ENCODE assay signal across 1 cellular context in the genomic region with DNA sequence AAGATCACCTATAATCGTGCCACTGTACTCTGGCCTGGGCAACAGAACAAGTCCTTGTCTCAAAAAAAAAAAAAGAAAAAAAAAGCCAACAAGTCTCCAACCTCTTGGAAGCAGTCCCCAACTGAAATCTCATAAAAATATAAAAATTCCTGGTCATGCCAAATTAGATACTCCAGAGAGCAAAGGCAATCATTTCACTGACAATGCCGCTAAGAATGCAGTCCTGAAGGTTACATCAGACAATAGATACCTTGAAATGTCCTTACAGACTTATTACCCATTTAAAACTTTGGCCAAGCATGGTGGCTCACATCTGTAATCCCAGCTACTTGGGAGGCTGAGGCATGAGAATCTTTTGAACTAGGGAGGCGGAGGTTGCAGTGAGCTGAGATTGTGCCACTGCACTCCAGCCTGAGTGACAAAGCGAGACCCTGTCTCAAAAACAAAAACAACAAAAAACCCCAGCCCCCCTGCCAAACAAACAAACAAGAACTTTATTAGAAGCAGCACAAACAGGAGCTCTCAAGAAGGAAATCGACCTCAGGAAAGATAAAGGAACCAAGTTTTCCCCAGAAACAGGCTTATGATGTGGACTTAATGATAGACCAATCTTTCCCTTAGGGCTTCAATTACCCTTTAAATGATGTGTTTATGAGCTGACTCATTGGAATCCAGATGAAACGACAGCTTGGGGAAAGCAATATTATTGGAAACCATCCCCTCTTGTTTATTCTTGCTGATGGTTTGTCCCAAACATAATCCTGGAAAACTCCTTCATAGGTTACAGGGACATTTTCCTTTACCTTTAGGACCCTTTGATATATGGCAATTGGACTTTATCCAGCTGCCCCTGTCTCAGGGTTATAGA.
TF ChIP-seq lines count a peak whose summit lies in the region.

No MANE protein-coding gene starts in this region.

TF ChIP-seq in GM23338, 12 proteins besides CTCF, POLR2A, EP300 and RAD21 (continued from another document):
- TF ChIP-seq, protein P1, sequence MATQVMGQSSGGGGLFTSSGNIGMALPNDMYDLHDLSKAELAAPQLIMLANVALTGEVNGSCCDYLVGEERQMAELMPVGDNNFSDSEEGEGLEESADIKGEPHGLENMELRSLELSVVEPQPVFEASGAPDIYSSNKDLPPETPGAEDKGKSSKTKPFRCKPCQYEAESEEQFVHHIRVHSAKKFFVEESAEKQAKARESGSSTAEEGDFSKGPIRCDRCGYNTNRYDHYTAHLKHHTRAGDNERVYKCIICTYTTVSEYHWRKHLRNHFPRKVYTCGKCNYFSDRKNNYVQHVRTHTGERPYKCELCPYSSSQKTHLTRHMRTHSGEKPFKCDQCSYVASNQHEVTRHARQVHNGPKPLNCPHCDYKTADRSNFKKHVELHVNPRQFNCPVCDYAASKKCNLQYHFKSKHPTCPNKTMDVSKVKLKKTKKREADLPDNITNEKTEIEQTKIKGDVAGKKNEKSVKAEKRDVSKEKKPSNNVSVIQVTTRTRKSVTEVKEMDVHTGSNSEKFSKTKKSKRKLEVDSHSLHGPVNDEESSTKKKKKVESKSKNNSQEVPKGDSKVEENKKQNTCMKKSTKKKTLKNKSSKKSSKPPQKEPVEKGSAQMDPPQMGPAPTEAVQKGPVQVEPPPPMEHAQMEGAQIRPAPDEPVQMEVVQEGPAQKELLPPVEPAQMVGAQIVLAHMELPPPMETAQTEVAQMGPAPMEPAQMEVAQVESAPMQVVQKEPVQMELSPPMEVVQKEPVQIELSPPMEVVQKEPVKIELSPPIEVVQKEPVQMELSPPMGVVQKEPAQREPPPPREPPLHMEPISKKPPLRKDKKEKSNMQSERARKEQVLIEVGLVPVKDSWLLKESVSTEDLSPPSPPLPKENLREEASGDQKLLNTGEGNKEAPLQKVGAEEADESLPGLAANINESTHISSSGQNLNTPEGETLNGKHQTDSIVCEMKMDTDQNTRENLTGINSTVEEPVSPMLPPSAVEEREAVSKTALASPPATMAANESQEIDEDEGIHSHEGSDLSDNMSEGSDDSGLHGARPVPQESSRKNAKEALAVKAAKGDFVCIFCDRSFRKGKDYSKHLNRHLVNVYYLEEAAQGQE (IDR thresholded peaks at IDR 0.05; ENCODE audit: unreplicated experiment): no peak
- TF ChIP-seq JUNB (IDR thresholded peaks at IDR 0.05; ENCODE audit: unreplicated experiment): no peak
- TF ChIP-seq NANOG (IDR thresholded peaks at IDR 0.05; ENCODE audit: borderline replicate concordance): no peak
- TF ChIP-seq, protein P2, sequence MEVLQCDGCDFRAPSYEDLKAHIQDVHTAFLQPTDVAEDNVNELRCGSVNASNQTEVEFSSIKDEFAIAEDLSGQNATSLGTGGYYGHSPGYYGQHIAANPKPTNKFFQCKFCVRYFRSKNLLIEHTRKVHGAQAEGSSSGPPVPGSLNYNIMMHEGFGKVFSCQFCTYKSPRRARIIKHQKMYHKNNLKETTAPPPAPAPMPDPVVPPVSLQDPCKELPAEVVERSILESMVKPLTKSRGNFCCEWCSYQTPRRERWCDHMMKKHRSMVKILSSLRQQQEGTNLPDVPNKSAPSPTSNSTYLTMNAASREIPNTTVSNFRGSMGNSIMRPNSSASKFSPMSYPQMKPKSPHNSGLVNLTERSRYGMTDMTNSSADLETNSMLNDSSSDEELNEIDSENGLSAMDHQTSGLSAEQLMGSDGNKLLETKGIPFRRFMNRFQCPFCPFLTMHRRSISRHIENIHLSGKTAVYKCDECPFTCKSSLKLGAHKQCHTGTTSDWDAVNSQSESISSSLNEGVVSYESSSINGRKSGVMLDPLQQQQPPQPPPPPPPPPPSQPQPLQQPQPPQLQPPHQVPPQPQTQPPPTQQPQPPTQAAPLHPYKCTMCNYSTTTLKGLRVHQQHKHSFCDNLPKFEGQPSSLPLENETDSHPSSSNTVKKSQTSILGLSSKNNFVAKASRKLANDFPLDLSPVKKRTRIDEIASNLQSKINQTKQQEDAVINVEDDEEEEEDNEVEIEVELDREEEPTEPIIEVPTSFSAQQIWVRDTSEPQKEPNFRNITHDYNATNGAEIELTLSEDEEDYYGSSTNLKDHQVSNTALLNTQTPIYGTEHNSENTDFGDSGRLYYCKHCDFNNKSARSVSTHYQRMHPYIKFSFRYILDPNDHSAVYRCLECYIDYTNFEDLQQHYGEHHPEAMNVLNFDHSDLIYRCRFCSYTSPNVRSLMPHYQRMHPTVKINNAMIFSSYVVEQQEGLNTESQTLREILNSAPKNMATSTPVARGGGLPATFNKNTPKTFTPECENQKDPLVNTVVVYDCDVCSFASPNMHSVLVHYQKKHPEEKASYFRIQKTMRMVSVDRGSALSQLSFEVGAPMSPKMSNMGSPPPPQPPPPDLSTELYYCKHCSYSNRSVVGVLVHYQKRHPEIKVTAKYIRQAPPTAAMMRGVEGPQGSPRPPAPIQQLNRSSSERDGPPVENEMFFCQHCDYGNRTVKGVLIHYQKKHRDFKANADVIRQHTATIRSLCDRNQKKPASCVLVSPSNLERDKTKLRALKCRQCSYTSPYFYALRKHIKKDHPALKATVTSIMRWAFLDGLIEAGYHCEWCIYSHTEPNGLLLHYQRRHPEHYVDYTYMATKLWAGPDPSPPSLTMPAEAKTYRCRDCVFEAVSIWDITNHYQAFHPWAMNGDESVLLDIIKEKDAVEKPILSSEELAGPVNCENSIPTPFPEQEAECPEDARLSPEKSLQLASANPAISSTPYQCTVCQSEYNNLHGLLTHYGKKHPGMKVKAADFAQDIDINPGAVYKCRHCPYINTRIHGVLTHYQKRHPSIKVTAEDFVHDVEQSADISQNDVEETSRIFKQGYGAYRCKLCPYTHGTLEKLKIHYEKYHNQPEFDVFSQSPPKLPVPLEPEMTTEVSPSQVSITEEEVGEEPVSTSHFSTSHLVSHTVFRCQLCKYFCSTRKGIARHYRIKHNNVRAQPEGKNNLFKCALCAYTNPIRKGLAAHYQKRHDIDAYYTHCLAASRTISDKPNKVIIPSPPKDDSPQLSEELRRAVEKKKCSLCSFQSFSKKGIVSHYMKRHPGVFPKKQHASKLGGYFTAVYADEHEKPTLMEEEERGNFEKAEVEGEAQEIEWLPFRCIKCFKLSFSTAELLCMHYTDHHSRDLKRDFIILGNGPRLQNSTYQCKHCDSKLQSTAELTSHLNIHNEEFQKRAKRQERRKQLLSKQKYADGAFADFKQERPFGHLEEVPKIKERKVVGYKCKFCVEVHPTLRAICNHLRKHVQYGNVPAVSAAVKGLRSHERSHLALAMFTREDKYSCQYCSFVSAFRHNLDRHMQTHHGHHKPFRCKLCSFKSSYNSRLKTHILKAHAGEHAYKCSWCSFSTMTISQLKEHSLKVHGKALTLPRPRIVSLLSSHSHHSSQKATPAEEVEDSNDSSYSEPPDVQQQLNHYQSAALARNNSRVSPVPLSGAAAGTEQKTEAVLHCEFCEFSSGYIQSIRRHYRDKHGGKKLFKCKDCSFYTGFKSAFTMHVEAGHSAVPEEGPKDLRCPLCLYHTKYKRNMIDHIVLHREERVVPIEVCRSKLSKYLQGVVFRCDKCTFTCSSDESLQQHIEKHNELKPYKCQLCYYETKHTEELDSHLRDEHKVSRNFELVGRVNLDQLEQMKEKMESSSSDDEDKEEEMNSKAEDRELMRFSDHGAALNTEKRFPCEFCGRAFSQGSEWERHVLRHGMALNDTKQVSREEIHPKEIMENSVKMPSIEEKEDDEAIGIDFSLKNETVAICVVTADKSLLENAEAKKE (CRISPR knock-in tag; IDR thresholded peaks at IDR 0.05): no peak
- no peak for TF ChIP-seq ZNF331 (CRISPR knock-in tag; IDR thresholded peaks at IDR 0.05; ENCODE audit: low read depth)
- no peak for TF ChIP-seq POLR2AphosphoS5 (IDR thresholded peaks at IDR 0.05; ENCODE audit: low read depth)
